ENCODE assay signal across 10 cellular contexts in genomic region chr17:68196394-68197090, GRCh38. TPM values are rescaled to one million over a fixed set of nuclear protein-coding genes. Genes with fewer than 3 reads are reported as not detected.
DNase-seq lines count a peak whose midpoint lies in the region; ATAC-seq, FAIRE-seq and TF ChIP-seq lines count a peak whose summit lies in the region.
"Had no signal": no experiment of that assay in that cellular context is flagged by ENCODE, and none has a peak within 500 bp of the region (broad histone marks: within the 10 kb centered on the region; RNA-seq: fewer than 3 reads in every experiment).

No MANE protein-coding gene starts in this region.

- FAIRE-seq in K562 (lab: Jason Lieb, UNC) (no peak), H54 (lab: Jason Lieb, UNC) (no peak)

- no TSS peak for BruUV-seq in K562 (replicated peaks; lab: Mats Ljungman, UMichigan)

- no peaks in the 10 kb centered on the region for H3K9me1 ChIP-seq in K562 (ENCODE audit: control insufficient read depth, insufficient read depth, low read length)

- CTCF ChIA-PET in K562 (lab: Yijun Ruan, JAX; ENCODE audit: low intra/inter-chr PET ratio): no interaction called here

- no peak overlapping the region for H3K27ac ChIP-seq in K562 (ENCODE audit: extremely low read depth, low read depth, low read length)
- no peak overlapping the region for H3K27ac ChIP-seq in aorta (ENCODE audit: low read depth in 1 of 2, low read length in 2 of 2)
- H3K27ac ChIP-seq: epithelial cell of prostate had no signal

- ATAC-seq in K562 (no peak), aorta (ENCODE audit: low FRiP score) (peak; percentile 29)

- TF ChIP-seq EP300 in K562 (IDR thresholded peaks at IDR 0.05; ENCODE audit: low read length): no peak

- TF ChIP-seq POLR2A in K562 (conservative IDR thresholded peaks at IDR 0.05) (no peak), H54 (IDR thresholded peaks at IDR 0.05; ENCODE audit: low read depth, low read length) (no peak)

- no peaks in the 10 kb centered on the region for H4K20me1 ChIP-seq in K562 (replicated peaks; ENCODE audit: control insufficient read depth, insufficient read depth, low read length)

- H3K9ac ChIP-seq in K562 (ENCODE audit: insufficient read depth in 1 of 2, low read depth in 2 of 2, low read length in 2 of 2): no peak overlapping the region

- POLR2A ChIA-PET in K562 (lab: Yijun Ruan, JAX): interaction anchor here (0.6 to 1.0 kb wide), 3 partner anchors 9 to 194 kb away, joined by 3 to 5 read pairs (median 3); no protein-coding TSS in a partner anchor

- WGBS in K562 (ENCODE audit: insufficient coverage, low coverage, missing lambda C conversion rate): 18% methylated on average over 11 of the region's 63 CpGs
- WGBS in aorta, 2 donors: 1% methylated on average over 52 to 63 of the region's 63 CpGs

- H3K4me2 ChIP-seq in K562 (ENCODE audit: insufficient read depth, low read length): no peak overlapping the region

- H3K36me3 ChIP-seq in K562 (ENCODE audit: control insufficient read depth, insufficient read depth, low read length) (no peaks in the 10 kb centered on the region), aorta (ENCODE audit: control insufficient read depth in 1 of 2, insufficient read depth in 2 of 2, low read length in 1 of 2) (no peaks in the 10 kb centered on the region)

- H2AFZ ChIP-seq in K562 (ENCODE audit: low read depth, low read length): no peak overlapping the region

- intact Hi-C loops in K562 (cut with micrococcal nuclease): no loop called here
- intact Hi-C loops in aorta (cut with DNase I): no loop called here

- in situ Hi-C loops in K562 (cut with MboI): no loop called here

- no peak for TF ChIP-seq RAD21 in K562 (CRISPR knock-in tag; conservative IDR thresholded peaks at IDR 0.05 in 1 of 2, IDR thresholded peaks at IDR 0.05 in 1 of 2)

- H3K9me3 ChIP-seq in K562 (replicated peaks; ENCODE audit: control insufficient read depth, insufficient read depth, low read depth, low read length) (no peaks in the 10 kb centered on the region), aorta (ENCODE audit: control insufficient read depth, low read length) (no peaks in the 10 kb centered on the region)

- H3K27me3 ChIP-seq in K562 (ENCODE audit: control insufficient read depth in 2 of 2, insufficient read depth in 2 of 2, low read length in 2 of 2) (peaks cover 9 to 43% of the 10 kb centered on the region in 2 experiments; a peak in 3 of 5 replicates), aorta (ENCODE audit: control insufficient read depth in 1 of 2, insufficient read depth in 2 of 2, low read length in 1 of 2) (no peaks in the 10 kb centered on the region)

- TF ChIP-seq CTCF in K562 (IDR thresholded peaks at IDR 0.05 in 2 of 3, conservative IDR thresholded peaks at IDR 0.05 in 1 of 3; ENCODE audit: insufficient read depth in 2 of 3, low read depth in 1 of 3, low read length in 3 of 3): no peak

- H3K4me3 ChIP-seq in K562: no peak overlapping the region
- H3K4me3 ChIP-seq in aorta (ENCODE audit: low read length in 2 of 2): no peak overlapping the region

- DNase-seq in stimulated activated CD4-positive, alpha-beta T cell treated with anti-CD3 and anti-CD28 coated beads, Interleukin-15, amount 100 ng/mL, for 24 hours: peak; percentile 17
- DNase-seq in stimulated activated CD4-positive, alpha-beta T cell treated with anti-CD3 and anti-CD28 coated beads, Interleukin-1b, Interleukin-23, amount 100 ng/mL, for 48 hours: no peak
- DNase-seq in K562 (ENCODE audit: extremely low read depth in 1 of 4, low spot score in 3 of 4) (no peak), mesenteric fat pad (ENCODE audit: low spot score) (peak; percentile 88), aorta (peak in 1 of 2 donors; percentile 78), H54 (ENCODE audit: insufficient read length, low spot score) (no peak), activated gamma-delta T cell (lab: John Stamatoyannopoulos, UW) (no peak), NCI-H2196 (lab: John Stamatoyannopoulos, UW; ENCODE audit: unreplicated experiment) (no peak)
- DNase-seq: DND-41 had no signal

- no peaks in the 10 kb centered on the region for H3K79me2 ChIP-seq in K562 (ENCODE audit: control insufficient read depth, insufficient read depth, low read length)

- H3K4me1 ChIP-seq in K562 (replicated peaks in 1 of 2; ENCODE audit: control insufficient read depth in 2 of 2, insufficient read depth in 2 of 2, low read length in 2 of 2) (peaks cover 0 to 37% of the 10 kb centered on the region in 2 experiments; a peak in 2 of 5 replicates), aorta (ENCODE audit: control insufficient read depth in 1 of 2, insufficient read depth in 2 of 2, low read length in 2 of 2) (no peaks in the 10 kb centered on the region)

TF ChIP-seq in K562, 482 proteins besides CTCF, POLR2A, EP300 and RAD21:
- TF ChIP-seq ELF2 (CRISPR knock-in tag; IDR thresholded peaks at IDR 0.05) (no peak), PCBP1 (IDR thresholded peaks at IDR 0.05; ENCODE audit: low read depth, low read length, poor library complexity, severe bottlenecking) (peak; percentile 63), HNRNPK (IDR thresholded peaks at IDR 0.05; ENCODE audit: low read depth, low read length, poor library complexity, severe bottlenecking) (peak; percentile 25)
- TF ChIP-seq, protein P1, sequence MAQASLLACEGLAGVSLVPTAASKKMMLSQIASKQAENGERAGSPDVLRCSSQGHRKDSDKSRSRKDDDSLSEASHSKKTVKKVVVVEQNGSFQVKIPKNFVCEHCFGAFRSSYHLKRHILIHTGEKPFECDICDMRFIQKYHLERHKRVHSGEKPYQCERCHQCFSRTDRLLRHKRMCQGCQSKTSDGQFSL (CRISPR knock-in tag; IDR thresholded peaks at IDR 0.05): peak; percentile 31; the same call in 1 of the 2 replicates
- TF ChIP-seq, protein P1 (tag; IDR thresholded peaks at IDR 0.05): no peak

RNA-seq across cellular contexts. Expression of gene AMZ2, which starts 51.3 kb away (rescaled TPM):
- 14.4 and 17.0 TPM in 2 replicates for total RNA-seq in K562 (2011; cell fraction: chromatin; rRNA removed; ENCODE audit: low replicate concordance)
- 12.1 and 12.7 TPM in 2 replicates for total RNA-seq in K562 (2011; cell fraction: nucleolus; rRNA removed)
- total RNA-seq in K562 (2011; cell fraction: nucleoplasm; rRNA removed): 14.9 and 16.1 TPM in 2 replicates
- total RNA-seq in K562 (2014; rRNA removed) (22.6 and 30.9 TPM in 2 replicates), K562 (2014; rRNA removed; fragmentation: Illumina TruSeq; extraction: Trizol) (52.6 and 57.9 TPM in 2 replicates), K562 (2015; rRNA removed; fragmentation: Illumina TruSeq; extraction: Trizol) (44.8 and 47.0 TPM in 2 replicates), K562 (2021) (41.1 and 43.2 TPM in 2 replicates), mesenteric fat pad (49.7 TPM), aorta (10 to 100 TPM; 32.4 to 47.9 TPM)
- polyA plus RNA-seq in K562 (2011; rRNA removed) (54.0 and 59.2 TPM in 2 replicates), K562 (2014; fragmentation: Illumina TruSeq; extraction: Trizol) (75.2 and 92.2 TPM in 2 replicates), K562 (2014; fragmentation: Nextera tagmentation; extraction: Ambion mirVana) (10 to 100 TPM; 56.9 to 74.5 TPM), K562 (2014; rRNA removed) (34.8 and 41.8 TPM in 2 replicates), aorta (10 to 100 TPM; 51.5 to 75.3 TPM)
- 29.8 and 49.7 TPM in 2 replicates for polyA plus RNA-seq in K562 (2011; cell fraction: cytosol; rRNA removed)
- polyA plus RNA-seq in K562 (2011; cell fraction: nucleus; rRNA removed): 38.0 and 55.7 TPM in 2 replicates
- polyA plus RNA-seq in K562 (2012): 51.0 and 61.3 TPM in 2 replicates
- 32.1 and 35.0 TPM in 2 replicates for polyA minus RNA-seq in K562 (2011; rRNA and poly(A)+ RNA removed)
- 8.7 and 11.4 TPM in 2 replicates for polyA minus RNA-seq in K562 (2011; cell fraction: cytosol; rRNA and poly(A)+ RNA removed)
- 9.0 and 16.4 TPM in 2 replicates for polyA minus RNA-seq in K562 (2011; cell fraction: nucleus; rRNA and poly(A)+ RNA removed)

Comparison
In these comparisons a context has a peak if more than half of its experiments do, and no peak if none do; other contexts are left out.
1. DNase-seq: peak in stimulated activated CD4-positive, alpha-beta T cell treated with anti-CD3 and anti-CD28 coated beads, Interleukin-15, amount 100 ng/mL, for 24 hours (single experiment) and mesenteric fat pad (single experiment); none in stimulated activated CD4-positive, alpha-beta T cell treated with anti-CD3 and anti-CD28 coated beads, Interleukin-1b, Interleukin-23, amount 100 ng/mL, for 48 hours (single experiment), K562 (0 of 4), H54 (single experiment), activated gamma-delta T cell (single experiment) and NCI-H2196 (single experiment).